21 cellular contexts compared by ENCODE assay signal in genomic region chr5:171623107-171623506, GRCh38.
"Had no signal": no experiment of that assay in that cellular context is flagged by ENCODE, and none has a peak within 500 bp of the region (broad histone marks: within the 10 kb centered on the region; RNA-seq: fewer than 3 reads in every experiment).

No MANE protein-coding gene starts in this region.

- H3K9me3 ChIP-seq: heart right ventricle, pancreas, psoas muscle, right lobe of liver, testis, tibial nerve, upper lobe of right lung, vagina had no signal

- DNase-seq: effector memory CD4-positive, alpha-beta T cell; erythroblast; heart right ventricle; kidney; left cardiac atrium; left ventricle myocardium superior; mesenchymal stem cell; naive B cell; occipital lobe; pancreas; psoas muscle; stimulated activated CD4-positive, alpha-beta T cell treated with anti-CD3 and anti-CD28 coated beads, Interleukin-4, amount 100 ng/mL, for 1 hour; stimulated activated CD8-positive, alpha-beta memory T cell treated with anti-CD3 and anti-CD28 coated beads, Interleukin-4, amount 100 ng/mL, for 48 hours; stimulated activated naive CD8-positive, alpha-beta T cell treated with anti-CD3 and anti-CD28 coated beads, Interleukin-15, amount 100 ng/mL, for 72 hours; testis; upper lobe of right lung had no signal

- H3K9me3 Mint-ChIP-seq: stimulated activated effector memory CD8-positive, alpha-beta T cell treated with anti-CD3 and anti-CD28 coated beads, Interleukin-12 subunit alpha, Interleukin-12 subunit beta, amount 100 ng/mL, for 72 hours; stimulated activated naive CD8-positive, alpha-beta T cell treated with anti-CD3 and anti-CD28 coated beads, Interleukin-15, amount 100 ng/mL, for 72 hours had no signal

- H3K27ac Mint-ChIP-seq: stimulated activated effector memory CD8-positive, alpha-beta T cell treated with anti-CD3 and anti-CD28 coated beads, Interleukin-12 subunit alpha, Interleukin-12 subunit beta, amount 100 ng/mL, for 72 hours; stimulated activated naive CD8-positive, alpha-beta T cell treated with anti-CD3 and anti-CD28 coated beads, Interleukin-15, amount 100 ng/mL, for 72 hours had no signal

- ATAC-seq: left cardiac atrium; left ventricle myocardium superior; psoas muscle; stimulated activated effector memory CD8-positive, alpha-beta T cell treated with anti-CD3 and anti-CD28 coated beads, Interleukin-12 subunit alpha, Interleukin-12 subunit beta, amount 100 ng/mL, for 72 hours; stimulated activated naive CD8-positive, alpha-beta T cell treated with anti-CD3 and anti-CD28 coated beads, Interleukin-15, amount 100 ng/mL, for 72 hours had no signal

- H3K36me3 Mint-ChIP-seq: naive B cell; stimulated activated effector memory CD8-positive, alpha-beta T cell treated with anti-CD3 and anti-CD28 coated beads, Interleukin-12 subunit alpha, Interleukin-12 subunit beta, amount 100 ng/mL, for 72 hours had no signal

- H3K4me1 ChIP-seq: pancreas, psoas muscle, right lobe of liver, testis, tibial nerve, upper lobe of right lung, vagina had no signal

- H3K27me3 ChIP-seq: heart right ventricle, pancreas, right lobe of liver, testis, tibial nerve, upper lobe of right lung, vagina had no signal

- H3K36me3 ChIP-seq: heart right ventricle, pancreas, right lobe of liver, tibial nerve, upper lobe of right lung, vagina had no signal

- H3K27ac ChIP-seq: heart right ventricle, pancreas, psoas muscle, right lobe of liver, testis, tibial nerve, vagina had no signal

- H3K4me1 Mint-ChIP-seq: naive B cell; stimulated activated effector memory CD8-positive, alpha-beta T cell treated with anti-CD3 and anti-CD28 coated beads, Interleukin-12 subunit alpha, Interleukin-12 subunit beta, amount 100 ng/mL, for 72 hours; stimulated activated naive CD8-positive, alpha-beta T cell treated with anti-CD3 and anti-CD28 coated beads, Interleukin-15, amount 100 ng/mL, for 72 hours had no signal

- H3K4me3 Mint-ChIP-seq: naive B cell; stimulated activated effector memory CD8-positive, alpha-beta T cell treated with anti-CD3 and anti-CD28 coated beads, Interleukin-12 subunit alpha, Interleukin-12 subunit beta, amount 100 ng/mL, for 72 hours; stimulated activated naive CD8-positive, alpha-beta T cell treated with anti-CD3 and anti-CD28 coated beads, Interleukin-15, amount 100 ng/mL, for 72 hours had no signal

- H3K4me3 ChIP-seq: heart right ventricle, lung, pancreas, psoas muscle, right lobe of liver, testis, tibial nerve, upper lobe of right lung, vagina had no signal
